9 cellular contexts compared by ENCODE assay signal in the genomic region with DNA sequence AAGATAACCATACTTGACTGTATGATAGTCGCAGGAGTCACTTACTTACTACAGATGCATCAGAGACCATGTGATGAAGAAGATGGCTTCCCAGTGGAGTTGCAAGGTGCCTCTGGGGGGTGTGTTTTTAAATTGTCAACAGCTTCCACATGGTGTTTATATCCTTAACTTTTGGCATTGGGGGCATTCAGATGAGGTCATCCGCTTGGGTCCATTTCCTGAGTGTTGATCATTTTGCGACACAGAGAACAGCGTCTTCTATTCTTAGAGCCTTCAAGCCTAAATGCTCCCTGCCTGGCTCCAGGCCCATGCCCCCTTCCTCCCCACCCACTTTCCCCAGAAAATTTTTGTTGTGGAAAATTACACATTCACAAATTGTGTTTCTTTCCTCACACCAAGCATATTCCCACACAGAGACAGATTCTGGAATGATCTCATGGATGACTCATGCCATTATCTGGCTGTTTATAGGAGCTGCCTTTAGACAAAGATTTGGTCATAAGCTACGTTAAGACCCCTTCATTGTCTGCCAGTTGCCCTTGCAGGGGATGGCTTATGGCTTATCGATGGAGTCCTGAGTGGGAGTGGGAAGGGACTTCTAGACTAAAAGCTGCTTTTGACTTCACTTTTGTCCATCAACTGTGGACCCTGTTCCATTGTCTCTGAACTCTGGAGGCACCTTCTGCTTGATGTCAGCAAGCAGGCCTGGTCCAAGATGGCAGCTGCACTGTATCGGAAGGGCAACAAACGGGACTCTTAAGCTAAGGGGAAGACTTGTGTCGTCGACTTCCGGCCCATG.
DNase-seq lines count a peak whose midpoint lies in the region; ATAC-seq and TF ChIP-seq lines count a peak whose summit lies in the region.
"Had no signal": no experiment of that assay in that cellular context is flagged by ENCODE, and none has a peak within 500 bp of the region (broad histone marks: within the 10 kb centered on the region; RNA-seq: fewer than 3 reads in every experiment).

No MANE protein-coding gene starts in this region.

- H3K79me2 ChIP-seq in mesendoderm (ENCODE audit: control insufficient read depth, insufficient read depth, low read length) = no peaks in the 10 kb centered on the region

- H3K27me3 ChIP-seq in ascending aorta (no peaks in the 10 kb centered on the region), suprapubic skin (no peaks in the 10 kb centered on the region), mesendoderm (ENCODE audit: insufficient read depth, low read length, poor library complexity) (no peaks in the 10 kb centered on the region)

- TF ChIP-seq EP300 in suprapubic skin (IDR thresholded peaks at IDR 0.05) = no peak

- H3K4me3 Mint-ChIP-seq in immature natural killer cell = no peak overlapping the region

- WGBS in suprapubic skin = 62% methylated on average over 11 of the region's 11 CpGs
- no CpG with 5 or more reads among the region's 11 CpGs for WGBS in mesendoderm (ENCODE audit: extremely low coverage, insufficient coverage, low lambda C conversion rate)

- H3K4ac ChIP-seq in mesendoderm (ENCODE audit: low read depth, low read length) = no peak overlapping the region

- H4K5ac ChIP-seq in mesendoderm (ENCODE audit: low read length) = no peak overlapping the region

- H3K18ac ChIP-seq in mesendoderm (ENCODE audit: low read length) = no peak overlapping the region

- H3K36me3 Mint-ChIP-seq in immature natural killer cell = no peaks in the 10 kb centered on the region

- no peak overlapping the region for H2BK5ac ChIP-seq in mesendoderm (ENCODE audit: low read length)

- H3K9ac ChIP-seq in mesendoderm (ENCODE audit: low read length) = no peak overlapping the region

- peak overlapping the region in 5 of 6 donors; percentile 9 to 97 (median 79) for H3K27ac Mint-ChIP-seq in immature natural killer cell

- H3K4me1 Mint-ChIP-seq in immature natural killer cell = peaks cover 26 to 28% of the 10 kb centered on the region in 2 donors

- H3K36me3 ChIP-seq in ascending aorta (peaks cover 0 to under 1% of the 10 kb centered on the region in 2 donors), suprapubic skin (no peaks in the 10 kb centered on the region), mesendoderm (ENCODE audit: control insufficient read depth, insufficient read depth, low read length) (no peaks in the 10 kb centered on the region)

- H3K9me3 ChIP-seq in ascending aorta (no peaks in the 10 kb centered on the region), suprapubic skin (no peaks in the 10 kb centered on the region)

- no peak overlapping the region for H3K4me3 ChIP-seq in ascending aorta
- no peak overlapping the region for H3K4me3 ChIP-seq in suprapubic skin
- H3K4me3 ChIP-seq in mesendoderm (ENCODE audit: low read length) = no peak overlapping the region

- no peak overlapping the region for H3K23ac ChIP-seq in mesendoderm (ENCODE audit: low read length)

- no peak for TF ChIP-seq POLR2A in suprapubic skin (IDR thresholded peaks at IDR 0.05)

- no peak overlapping the region for H3K56ac ChIP-seq in mesendoderm (ENCODE audit: low read length)

- H3K4me1 ChIP-seq in ascending aorta (peaks cover 23 to 55% of the 10 kb centered on the region in 2 donors), suprapubic skin (peaks cover 68% of the 10 kb centered on the region), mesendoderm (ENCODE audit: control insufficient read depth, low read depth, low read length) (no peaks in the 10 kb centered on the region)

- DNase-seq in DMS 273 (lab: John Stamatoyannopoulos, UW; ENCODE audit: unreplicated experiment) = peak; percentile 48
- DNase-seq in DMS 273 treated with DMSO at 0.1 percent for 48 hours (lab: John Stamatoyannopoulos, UW) = no peak
- DNase-seq in ascending aorta (ENCODE audit: low spot score in 2 of 2) = peak in 1 of 2 donors; percentile 90
- no peak for DNase-seq in immature natural killer cell
- DNase-seq in suprapubic skin (ENCODE audit: low spot score in 2 of 2) = peak in 1 of 2 donors; percentile 86
- no peak for DNase-seq in NCI-H2081 treated with DMSO at 0.1 percent for 48 hours (lab: John Stamatoyannopoulos, UW)
- DNase-seq in mesendoderm = no peak

- H3K4me2 ChIP-seq in mesendoderm (ENCODE audit: low read length) = no peak overlapping the region

- peaks cover 8 to 12% (median 9%) of the 10 kb centered on the region in 3 donors for H3K27me3 Mint-ChIP-seq in immature natural killer cell (ENCODE audit: low read depth in 3 of 3)

- H2BK15ac ChIP-seq in mesendoderm (replicated peaks; ENCODE audit: low read depth) = no peak overlapping the region

- ATAC-seq in HG03354 (IDR thresholded peaks at IDR 0.05; ENCODE audit: poor library complexity, severe bottlenecking, unreplicated experiment) = no peak

- intact Hi-C loops in ascending aorta (cut with DNase I) = loop anchor here (1.0 to 5.0 kb wide), 2 partner anchors 93 to 130 kb away; no protein-coding TSS in a partner anchor

- no peak for TF ChIP-seq CTCF in ascending aorta (IDR thresholded peaks at IDR 0.05)
- TF ChIP-seq CTCF in suprapubic skin (IDR thresholded peaks at IDR 0.05) = no peak

- H2BK120ac ChIP-seq in mesendoderm (ENCODE audit: low read depth, low read length) = no peak overlapping the region

- H2AK5ac ChIP-seq in mesendoderm (ENCODE audit: low read length) = no peak overlapping the region

- H3K27ac ChIP-seq in ascending aorta (peak overlapping the region; percentile 96 to 97), suprapubic skin (peak overlapping the region; percentile 68), mesendoderm (ENCODE audit: low read depth, low read length) (no peak overlapping the region)
- H3K27ac ChIP-seq: 22Rv1 had no signal

- no peaks in the 10 kb centered on the region for H3K9me3 Mint-ChIP-seq in immature natural killer cell

- H3K79me1 ChIP-seq in mesendoderm (ENCODE audit: low read length) = no peaks in the 10 kb centered on the region

- no peak overlapping the region for H4K8ac ChIP-seq in mesendoderm (ENCODE audit: low read depth, low read length)
